24 cellular contexts compared by ENCODE assay signal in the genomic region with DNA sequence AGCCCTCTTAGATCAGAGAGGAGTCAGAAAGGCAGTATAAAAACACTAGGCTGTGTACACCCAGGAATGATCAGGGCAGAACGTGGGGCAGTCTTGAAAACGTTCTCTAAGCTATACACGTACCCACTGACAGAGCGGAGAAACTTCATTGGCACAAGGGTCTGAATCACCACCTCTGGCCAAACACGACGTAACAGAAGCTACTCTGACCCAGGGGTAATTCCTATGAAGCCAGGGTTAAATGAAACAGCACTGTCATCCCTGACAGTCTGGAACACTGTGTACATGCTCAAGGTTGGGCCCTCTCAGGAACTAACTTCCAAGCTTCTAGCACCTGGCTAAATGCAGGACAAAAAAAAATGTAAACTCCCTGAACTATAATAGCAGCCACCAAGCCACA.
"Had no signal": no experiment of that assay in that cellular context is flagged by ENCODE, and none has a peak within 500 bp of the region (broad histone marks: within the 10 kb centered on the region; RNA-seq: fewer than 3 reads in every experiment).

No MANE protein-coding gene starts in this region.

- H3K27ac ChIP-seq: ascending aorta, brain microvascular endothelial cell, colonic mucosa, epithelial cell of prostate, heart right ventricle, neural progenitor cell, transverse colon, uterus, WERI-Rb-1 had no signal

- H3K9me3 Mint-ChIP-seq: activated naive CD4-positive, alpha-beta T cell treated with anti-CD3 and anti-CD28 coated beads, Interleukin-2, amount 50 U/mL, for 24 hours; activated T-helper 1 cell treated with anti-CD3 and anti-CD28 coated beads, Interleukin-12 subunit alpha, Interleukin-12 subunit beta, Interleukin-2, Interleukin-4 antibody, amounts not matched to agents 30 ng/mL and 10 ng/mL and 1 ng/mL, durations not matched to agents 14 hours and 24 hours and 36 hours; stimulated activated effector memory CD8-positive, alpha-beta T cell treated with anti-CD3 and anti-CD28 coated beads, Interleukin-12 subunit alpha, Interleukin-12 subunit beta, amount 100 ng/mL, for 72 hours; stimulated activated naive CD8-positive, alpha-beta T cell treated with anti-CD3 and anti-CD28 coated beads, Interleukin-15, amount 100 ng/mL, for 72 hours; T-cell had no signal

- ATAC-seq: activated CD8-positive, alpha-beta memory T cell treated with anti-CD3 and anti-CD28 coated beads, Interleukin-2, amount 10 ng/mL, durations not matched to agents 7 days and 5 days; activated CD8-positive, alpha-beta T cell treated with anti-CD3 and anti-CD28 coated beads for 36 hours; naive thymus-derived CD4-positive, alpha-beta T cell; stimulated activated effector memory CD8-positive, alpha-beta T cell treated with anti-CD3 and anti-CD28 coated beads, Interleukin-12 subunit alpha, Interleukin-12 subunit beta, amount 100 ng/mL, for 72 hours; stimulated activated naive CD8-positive, alpha-beta T cell treated with anti-CD3 and anti-CD28 coated beads, Interleukin-15, amount 100 ng/mL, for 72 hours; T-cell had no signal

- H3K4me3 ChIP-seq: ascending aorta, colonic mucosa, heart right ventricle, neural progenitor cell, transverse colon, uterus had no signal

- H3K36me3 ChIP-seq: ascending aorta, brain microvascular endothelial cell, colonic mucosa, neural progenitor cell, transverse colon, uterus, WERI-Rb-1 had no signal

- DNase-seq: activated CD4-positive, alpha-beta T cell treated with anti-CD3 and anti-CD28 coated beads, Interleukin-2, amount 10 ng/mL, durations not matched to agents 7 days and 5 days; activated CD4-positive, CD25-positive, alpha-beta regulatory T cell treated with anti-CD3 and anti-CD28 coated beads, Interleukin-2, amount 50 U/mL, for 72 hours; activated CD8-positive, alpha-beta memory T cell treated with anti-CD3 and anti-CD28 coated beads, Interleukin-2, amount 10 ng/mL, durations not matched to agents 7 days and 5 days; activated CD8-positive, alpha-beta T cell treated with anti-CD3 and anti-CD28 coated beads for 36 hours; activated gamma-delta T cell; activated T-cell treated with anti-CD3 and anti-CD28 coated beads for 4 hours; brain microvascular endothelial cell; central memory CD4-positive, alpha-beta T cell; colonic mucosa; heart right ventricle; kidney; naive thymus-derived CD4-positive, alpha-beta T cell; stimulated activated CD4-positive, alpha-beta T cell treated with anti-CD3 and anti-CD28 coated beads, Interleukin-1b, Interleukin-23, amount 100 ng/mL, for 48 hours; stimulated activated naive CD8-positive, alpha-beta T cell treated with anti-CD3 and anti-CD28 coated beads, Interleukin-15, amount 100 ng/mL, for 72 hours; T-cell; transverse colon; uterus; WERI-Rb-1 had no signal

- H3K4me3 Mint-ChIP-seq: activated CD4-positive, alpha-beta T cell treated with anti-CD3 and anti-CD28 coated beads, Interleukin-2, amount 10 ng/mL, durations not matched to agents 7 days and 5 days; activated CD8-positive, alpha-beta memory T cell treated with anti-CD3 and anti-CD28 coated beads, Interleukin-2, amount 10 ng/mL, durations not matched to agents 7 days and 5 days; activated CD8-positive, alpha-beta T cell treated with anti-CD3 and anti-CD28 coated beads for 36 hours; activated naive CD4-positive, alpha-beta T cell treated with anti-CD3 and anti-CD28 coated beads, Interleukin-2, amount 50 U/mL, for 24 hours; activated T-helper 1 cell treated with anti-CD3 and anti-CD28 coated beads, Interleukin-12 subunit alpha, Interleukin-12 subunit beta, Interleukin-2, Interleukin-4 antibody, amounts not matched to agents 30 ng/mL and 10 ng/mL and 1 ng/mL, durations not matched to agents 14 hours and 24 hours and 36 hours; neural progenitor cell; stimulated activated effector memory CD8-positive, alpha-beta T cell treated with anti-CD3 and anti-CD28 coated beads, Interleukin-12 subunit alpha, Interleukin-12 subunit beta, amount 100 ng/mL, for 72 hours; stimulated activated naive CD8-positive, alpha-beta T cell treated with anti-CD3 and anti-CD28 coated beads, Interleukin-15, amount 100 ng/mL, for 72 hours had no signal

- H3K27me3 Mint-ChIP-seq: activated CD4-positive, alpha-beta T cell treated with anti-CD3 and anti-CD28 coated beads, Interleukin-2, amount 10 ng/mL, durations not matched to agents 7 days and 5 days; activated CD8-positive, alpha-beta memory T cell treated with anti-CD3 and anti-CD28 coated beads, Interleukin-2, amount 10 ng/mL, durations not matched to agents 7 days and 5 days; activated CD8-positive, alpha-beta T cell treated with anti-CD3 and anti-CD28 coated beads for 36 hours; activated naive CD4-positive, alpha-beta T cell treated with anti-CD3 and anti-CD28 coated beads, Interleukin-2, amount 50 U/mL, for 24 hours; naive thymus-derived CD4-positive, alpha-beta T cell; stimulated activated naive CD8-positive, alpha-beta T cell treated with anti-CD3 and anti-CD28 coated beads, Interleukin-15, amount 100 ng/mL, for 72 hours; T-cell had no signal

- H3K4me1 Mint-ChIP-seq: neural progenitor cell had no signal

- H3K27ac Mint-ChIP-seq: activated CD4-positive, alpha-beta T cell treated with anti-CD3 and anti-CD28 coated beads, Interleukin-2, amount 10 ng/mL, durations not matched to agents 7 days and 5 days; activated CD8-positive, alpha-beta memory T cell treated with anti-CD3 and anti-CD28 coated beads, Interleukin-2, amount 10 ng/mL, durations not matched to agents 7 days and 5 days; activated CD8-positive, alpha-beta T cell treated with anti-CD3 and anti-CD28 coated beads for 36 hours; activated naive CD4-positive, alpha-beta T cell treated with anti-CD3 and anti-CD28 coated beads, Interleukin-2, amount 50 U/mL, for 24 hours; activated T-helper 1 cell treated with anti-CD3 and anti-CD28 coated beads, Interleukin-12 subunit alpha, Interleukin-12 subunit beta, Interleukin-2, Interleukin-4 antibody, amounts not matched to agents 30 ng/mL and 10 ng/mL and 1 ng/mL, durations not matched to agents 14 hours and 24 hours and 36 hours; neural progenitor cell; stimulated activated effector memory CD8-positive, alpha-beta T cell treated with anti-CD3 and anti-CD28 coated beads, Interleukin-12 subunit alpha, Interleukin-12 subunit beta, amount 100 ng/mL, for 72 hours; stimulated activated naive CD8-positive, alpha-beta T cell treated with anti-CD3 and anti-CD28 coated beads, Interleukin-15, amount 100 ng/mL, for 72 hours; T-cell had no signal

- H3K27me3 ChIP-seq: ascending aorta, brain microvascular endothelial cell, colonic mucosa, heart right ventricle, neural progenitor cell, transverse colon, uterus had no signal

- H3K9me3 ChIP-seq: colonic mucosa, transverse colon, uterus had no signal

- H3K4me1 ChIP-seq: ascending aorta, colonic mucosa, uterus had no signal
